1 cellular context compared by ENCODE assay signal in genomic region chr4:7759635-7760034, GRCh38.
TF ChIP-seq lines count a peak whose summit lies in the region.

No MANE protein-coding gene starts in this region.

TF ChIP-seq in WTC11, 78 proteins besides CTCF, POLR2A, EP300 and RAD21 (continued from another document):
- TF ChIP-seq ZNF532 (CRISPR knock-in tag; IDR thresholded peaks at IDR 0.05; ENCODE audit: borderline replicate concordance) = no peak
- TF ChIP-seq ZNF317 (CRISPR knock-in tag; IDR thresholded peaks at IDR 0.05; ENCODE audit: borderline replicate concordance, low read depth) = no peak
- TF ChIP-seq NFATC4 (CRISPR knock-in tag; IDR thresholded peaks at IDR 0.05) = no peak
- no peak for TF ChIP-seq USF2 (CRISPR knock-in tag; IDR thresholded peaks at IDR 0.05)
